ENCODE assay signal across 8 cellular contexts in the genomic region with DNA sequence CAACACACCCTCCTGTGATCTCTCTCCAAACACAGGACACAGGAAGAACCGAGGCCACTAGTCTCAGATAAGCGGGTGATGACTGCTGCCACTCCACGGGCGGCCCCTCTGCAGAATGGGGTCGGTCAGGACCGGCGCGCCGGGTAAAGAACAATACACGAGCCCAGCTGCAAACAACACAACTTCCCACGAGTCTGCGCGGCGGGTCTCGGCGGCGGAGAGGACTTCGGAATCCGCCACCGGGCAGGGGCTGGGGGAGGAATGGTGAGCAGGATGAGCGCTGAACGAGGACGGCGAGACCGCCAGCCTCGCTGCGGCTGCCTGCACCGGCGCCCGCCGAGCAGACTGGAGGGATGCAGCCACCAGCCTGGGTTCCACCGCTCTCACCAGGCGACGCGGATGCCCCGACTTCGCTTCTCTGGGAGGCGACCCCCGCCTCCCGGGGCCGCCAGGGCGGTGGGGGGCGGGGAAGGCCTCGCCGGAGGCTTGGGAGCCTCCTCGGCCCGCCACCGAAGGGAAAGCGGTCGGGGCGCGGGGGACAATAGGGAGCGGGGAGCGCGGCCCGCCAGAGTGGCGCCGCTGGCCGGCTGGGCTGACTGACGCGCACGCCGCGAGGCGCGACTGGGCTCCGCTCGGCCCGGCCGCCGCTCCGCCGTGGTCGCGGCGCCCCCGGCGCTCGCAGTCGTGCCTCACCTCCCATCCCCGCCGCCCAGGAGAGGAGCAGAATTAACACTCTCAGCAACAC. TPM values are rescaled to one million over a fixed set of nuclear protein-coding genes. Genes with fewer than 3 reads are reported as not detected.
DNase-seq lines count a peak whose midpoint lies in the region; ATAC-seq and TF ChIP-seq lines count a peak whose summit lies in the region.

No MANE protein-coding gene starts in this region.

- H3K9ac ChIP-seq in SK-N-SH (peak overlapping the region; percentile 90), adipocyte (ENCODE audit: low read length) (peak overlapping the region; percentile 97)

- no peak for TF ChIP-seq EP300 in SK-N-SH (IDR thresholded peaks at IDR 0.05; ENCODE audit: borderline replicate concordance in 1 of 2, low read depth in 1 of 2, low read length in 1 of 2)

- peaks cover 6% of the 10 kb centered on the region for H3F3A ChIP-seq in SK-N-SH (replicated peaks; ENCODE audit: insufficient read depth)

- CTCF ChIA-PET in CD8-positive, alpha-beta memory T cell (lab: Charles Lee) = interaction anchor here (1.4 to 4.9 kb wide), 2 partner anchors 10 to 22 kb away, joined by 3 to 58 read pairs; a partner anchor contains a TSS
- CTCF ChIA-PET in SK-N-SH (lab: Yijun Ruan, JAX) = interaction anchor here (0.6 to 2.1 kb wide), 6 partner anchors 11 to 526 kb away, joined by 3 to 15 read pairs (median 4); a partner anchor contains a TSS

- H3K79me2 ChIP-seq in SK-N-SH (ENCODE audit: insufficient read depth) = peaks cover 50% of the 10 kb centered on the region

- H3K36me3 Mint-ChIP-seq in CD8-positive, alpha-beta memory T cell = peaks cover 0 to 16% (median 0%) of the 10 kb centered on the region in 3 donors

- DNase-seq in CD8-positive, alpha-beta memory T cell = peak; percentile 13 to 59 (median 39)
- DNase-seq in SK-N-SH (peak; percentile 73), adipocyte (ENCODE audit: low read depth) (peak; percentile 74), left ventricle myocardium superior (peak; percentile 75), prostate gland (ENCODE audit: low spot score) (peak; percentile 28), 8988T (no peak)

- H2AFZ ChIP-seq in SK-N-SH (ENCODE audit: low read depth) = peak overlapping the region; percentile 92; the same call in 1 of the 2 replicates

- peaks cover 0 to 1% of the 10 kb centered on the region in 2 donors for H3K27me3 Mint-ChIP-seq in CD8-positive, alpha-beta memory T cell

- peak overlapping the region; percentile 95 to 100 (median 99) for H3K4me3 Mint-ChIP-seq in CD8-positive, alpha-beta memory T cell

- ATAC-seq in GM19455 (IDR thresholded peaks at IDR 0.05; ENCODE audit: unreplicated experiment) = peak; percentile 43
- ATAC-seq in HG03521 (IDR thresholded peaks at IDR 0.05; ENCODE audit: unreplicated experiment) = peak; percentile 25
- peak; percentile 54 for ATAC-seq in left ventricle myocardium superior

- TF ChIP-seq CTCF in SK-N-SH (IDR thresholded peaks at IDR 0.05) (no peak), prostate gland (IDR thresholded peaks at IDR 0.05) (no peak)

- peak overlapping the region; percentile 84 for H3K4me3 ChIP-seq in CD8-positive, alpha-beta memory T cell (ENCODE audit: low read length)
- H3K4me3 ChIP-seq in SK-N-SH (ENCODE audit: low read depth in 2 of 2, low read length in 1 of 2) (peak overlapping the region; percentile 83 to 88), adipocyte (ENCODE audit: low read length) (peak overlapping the region; percentile 99), prostate gland (peak overlapping the region; percentile 94)

- peak overlapping the region; percentile 88 for H3K27ac ChIP-seq in CD8-positive, alpha-beta memory T cell (ENCODE audit: low read depth, low read length)
- H3K27ac ChIP-seq in SK-N-SH (ENCODE audit: low read depth in 2 of 2, low read length in 1 of 2) = peak overlapping the region; percentile 93 to 96
- H3K27ac ChIP-seq in prostate gland = peak overlapping the region; percentile 98 to 99

- no peaks in the 10 kb centered on the region for H3K9me3 Mint-ChIP-seq in CD8-positive, alpha-beta memory T cell

- peak; percentile 5 for TF ChIP-seq POLR2A in prostate gland (IDR thresholded peaks at IDR 0.05)

- H4K20me1 ChIP-seq in SK-N-SH (ENCODE audit: insufficient read depth) = peaks cover 48% of the 10 kb centered on the region

- POLR2A ChIA-PET in CD8-positive, alpha-beta memory T cell (lab: Charles Lee) = interaction anchor here (0.6 to 5.3 kb wide), 5 partner anchors 18 to 417 kb away, joined by 3 to 79 read pairs (median 3); a partner anchor contains a TSS
- POLR2A ChIA-PET in SK-N-SH (lab: Yijun Ruan, JAX) = interaction anchor here (0.7 to 3.4 kb wide), 3 partner anchors 14 to 201 kb away, joined by 3 to 54 read pairs (median 3); a partner anchor contains a TSS

- peak overlapping the region; percentile 91 to 97 (median 95) for H3K27ac Mint-ChIP-seq in CD8-positive, alpha-beta memory T cell

- no peaks in the 10 kb centered on the region for H3K27me3 ChIP-seq in CD8-positive, alpha-beta memory T cell (ENCODE audit: insufficient read depth, low read length, poor library complexity, severe bottlenecking)
- H3K27me3 ChIP-seq in SK-N-SH (ENCODE audit: insufficient read depth) = no peaks in the 10 kb centered on the region
- H3K27me3 ChIP-seq in adipocyte (replicated peaks; ENCODE audit: control insufficient read depth, insufficient read depth, low read length) = no peaks in the 10 kb centered on the region
- no peaks in the 10 kb centered on the region for H3K27me3 ChIP-seq in prostate gland (replicated peaks; ENCODE audit: insufficient read depth)

- H3K9me2 ChIP-seq in SK-N-SH = no peaks in the 10 kb centered on the region

- TF ChIP-seq RAD21 in SK-N-SH (IDR thresholded peaks at IDR 0.05; ENCODE audit: low read length) = no peak

- peaks cover 43 to 56% (median 54%) of the 10 kb centered on the region in 3 donors for H3K4me1 Mint-ChIP-seq in CD8-positive, alpha-beta memory T cell

- intact Hi-C loops in left ventricle myocardium superior (cut with micrococcal nuclease) = loop anchor here (10.0 kb wide), 1 partner anchor 64 kb away; no protein-coding TSS in a partner anchor
- intact Hi-C loops in prostate gland (cut with DNase I) = loop anchor here (5.0 kb wide), 1 partner anchor 417 kb away; no protein-coding TSS in a partner anchor

- WGBS in SK-N-SH (ENCODE audit: low lambda C conversion rate) = 0% methylated on average over 11 of the region's 82 CpGs
- WGBS in prostate gland = under 1% methylated on average over 66 of the region's 82 CpGs

- peak overlapping the region; percentile 90 for H3K4me2 ChIP-seq in SK-N-SH

- H3K36me3 ChIP-seq in CD8-positive, alpha-beta memory T cell (ENCODE audit: insufficient read depth, low read length) = no peaks in the 10 kb centered on the region
- no peaks in the 10 kb centered on the region for H3K36me3 ChIP-seq in SK-N-SH (replicated peaks in 1 of 2; ENCODE audit: control insufficient read depth in 1 of 2, insufficient read depth in 2 of 2, low read length in 1 of 2)
- H3K36me3 ChIP-seq in adipocyte (ENCODE audit: control insufficient read depth, insufficient read depth, low read length, severe bottlenecking) = no peaks in the 10 kb centered on the region
- H3K36me3 ChIP-seq in prostate gland = no peaks in the 10 kb centered on the region

- H3K9me3 ChIP-seq in CD8-positive, alpha-beta memory T cell (ENCODE audit: low read length) = no peaks in the 10 kb centered on the region
- H3K9me3 ChIP-seq in SK-N-SH (no peaks in the 10 kb centered on the region), adipocyte (ENCODE audit: control insufficient read depth, low read length) (no peaks in the 10 kb centered on the region), prostate gland (no peaks in the 10 kb centered on the region)

- H3K4me1 ChIP-seq in CD8-positive, alpha-beta memory T cell (ENCODE audit: insufficient read depth, low read length) = peaks cover 38% of the 10 kb centered on the region
- H3K4me1 ChIP-seq in SK-N-SH (ENCODE audit: control insufficient read depth in 1 of 2, insufficient read depth in 2 of 2, low read depth in 1 of 2, low read length in 1 of 2) = peaks cover 8 to 11% of the 10 kb centered on the region in 2 experiments; a peak in 3 of 4 replicates
- peaks cover 27% of the 10 kb centered on the region for H3K4me1 ChIP-seq in adipocyte (ENCODE audit: control insufficient read depth, insufficient read depth, low read length)
- H3K4me1 ChIP-seq in prostate gland (replicated peaks) = no peaks in the 10 kb centered on the region

TF ChIP-seq in SK-N-SH, 30 proteins besides CTCF, POLR2A, EP300 and RAD21:
- TF ChIP-seq NFIC (IDR thresholded peaks at IDR 0.05; ENCODE audit: borderline replicate concordance) = no peak
- 0 out of 2 replicates have a peak, but pooled peaks have one; percentile 31 for TF ChIP-seq SIN3A (IDR thresholded peaks at IDR 0.05; ENCODE audit: borderline replicate concordance, low read depth, low read length)
- TF ChIP-seq, protein P1, sequence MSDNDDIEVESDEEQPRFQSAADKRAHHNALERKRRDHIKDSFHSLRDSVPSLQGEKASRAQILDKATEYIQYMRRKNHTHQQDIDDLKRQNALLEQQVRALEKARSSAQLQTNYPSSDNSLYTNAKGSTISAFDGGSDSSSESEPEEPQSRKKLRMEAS (IDR thresholded peaks at IDR 0.05; ENCODE audit: low read depth) = peak; percentile 31; the same call in 1 of the 2 replicates
- TF ChIP-seq TAF1 (IDR thresholded peaks at IDR 0.05; ENCODE audit: borderline replicate concordance, low read depth, low read length) = peak; percentile 38; the same call in 1 of the 2 replicates
- TF ChIP-seq NRF1 (IDR thresholded peaks at IDR 0.05; ENCODE audit: low read depth, low read length) = peak; percentile 42

RNA-seq across cellular contexts. Expression of a gene that starts 0.5 kb away (rescaled TPM):
- total RNA-seq in CD8-positive, alpha-beta memory T cell = 10 to 100 TPM; 81.6 to 86.6 TPM
- 120 TPM for polyA plus RNA-seq in CD8-positive, alpha-beta memory T cell
- polyA plus RNA-seq in SK-N-SH (2012; rRNA removed) = 83.5 and 104 TPM in 2 replicates
- 77.8 and 97.2 TPM in 2 replicates for polyA plus RNA-seq in SK-N-SH (2012; cell fraction: cytosol; rRNA removed)
- polyA plus RNA-seq in SK-N-SH (2012; cell fraction: nucleus; rRNA removed) = 47.5 and 51.8 TPM in 2 replicates
- total RNA-seq in left ventricle myocardium superior = 77.1 TPM
- total RNA-seq in prostate gland = 10 to 100 TPM; 74.4 to 95.0 TPM

RNA-seq across cellular contexts. Expression of a gene that starts 22.1 kb away (rescaled TPM):
- 10 to 100 TPM in 1 of 2 experiments, 1 to 10 TPM in 1; 9.6 to 12.1 TPM for total RNA-seq in CD8-positive, alpha-beta memory T cell
- polyA plus RNA-seq in CD8-positive, alpha-beta memory T cell = 18.8 TPM
- polyA plus RNA-seq in SK-N-SH (2012; rRNA removed) = 1.0 and 1.5 TPM in 2 replicates
- 1.7 and 1.9 TPM in 2 replicates for polyA plus RNA-seq in SK-N-SH (2012; cell fraction: cytosol; rRNA removed)
- 1.4 and 1.6 TPM in 2 replicates for polyA plus RNA-seq in SK-N-SH (2012; cell fraction: nucleus; rRNA removed)
- 37.2 TPM for total RNA-seq in left ventricle myocardium superior
- total RNA-seq in prostate gland = 10 to 100 TPM; 14.3 to 22.9 TPM
